In genomic region chr10:119029613-119030420, GRCh38 we compare ENCODE assay signal across 8 cellular contexts. TPM values are rescaled to one million over a fixed set of nuclear protein-coding genes. Genes with fewer than 3 reads are reported as not detected.
A peak's percentile ranks its signal among the peaks of the same experiment; 100 is the strongest.
DNase-seq lines count a peak whose midpoint lies in the region; ATAC-seq and TF ChIP-seq lines count a peak whose summit lies in the region.

A gene with protein sequence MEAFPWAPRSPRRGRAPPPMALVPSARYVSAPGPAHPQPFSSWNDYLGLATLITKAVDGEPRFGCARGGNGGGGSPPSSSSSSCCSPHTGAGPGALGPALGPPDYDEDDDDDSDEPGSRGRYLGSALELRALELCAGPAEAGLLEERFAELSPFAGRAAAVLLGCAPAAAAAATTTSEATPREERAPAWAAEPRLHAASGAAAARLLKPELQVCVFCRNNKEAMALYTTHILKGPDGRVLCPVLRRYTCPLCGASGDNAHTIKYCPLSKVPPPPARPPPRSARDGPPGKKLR (plus strand): TSS chr10:119029714. CDS start chr10:119029802, 88 bp downstream.

- ATAC-seq in HG02763 (IDR thresholded peaks at IDR 0.05; ENCODE audit: unreplicated experiment): peak; percentile 20
- no peak for ATAC-seq in left lung
- peak; percentile 28 for ATAC-seq in stimulated activated memory B cell treated with anti-CD40 and anti-IgM and Interleukin-4, amounts not matched to agents 10 μg/mL and 1 μg/mL and 100 μg/mL, for 72 hours

- H3K36me3 Mint-ChIP-seq in brain: peaks cover 24% of the 10 kb centered on the region
- H3K36me3 Mint-ChIP-seq in stimulated activated memory B cell treated with anti-CD40 and anti-IgM and Interleukin-4, amounts not matched to agents 10 μg/mL and 1 μg/mL and 100 μg/mL, for 72 hours: peaks cover 25% of the 10 kb centered on the region

- no peaks in the 10 kb centered on the region for H3K9me3 ChIP-seq in left lung

- peaks cover 0 to 18% of the 10 kb centered on the region in 2 donors for H3K27me3 ChIP-seq in left lung

- H3K36me3 ChIP-seq in left lung: peaks cover 0 to 21% of the 10 kb centered on the region in 2 donors

- peak within 1 kb of the TSS; percentile 48 for H3K4me3 ChIP-seq in left lung

- H3K9me3 Mint-ChIP-seq in brain: no peaks in the 10 kb centered on the region
- no peaks in the 10 kb centered on the region for H3K9me3 Mint-ChIP-seq in stimulated activated memory B cell treated with anti-CD40 and anti-IgM and Interleukin-4, amounts not matched to agents 10 μg/mL and 1 μg/mL and 100 μg/mL, for 72 hours

- peaks cover 3% of the 10 kb centered on the region for H3K27me3 Mint-ChIP-seq in brain
- peaks cover 19% of the 10 kb centered on the region for H3K27me3 Mint-ChIP-seq in stimulated activated memory B cell treated with anti-CD40 and anti-IgM and Interleukin-4, amounts not matched to agents 10 μg/mL and 1 μg/mL and 100 μg/mL, for 72 hours

- TF ChIP-seq CTCF in brain (conservative IDR thresholded peaks at IDR 0.05): no peak
- TF ChIP-seq CTCF in left lung (IDR thresholded peaks at IDR 0.05): no peak

- intact Hi-C loops in left lung (cut with DNase I): no loop called here

- no peak within 1 kb of the TSS for H3K27ac ChIP-seq in left lung

- DNase-seq in NCI-H1092 treated with DMSO at 0.1 percent for 48 hours (lab: John Stamatoyannopoulos, UW): peak; percentile 51
- no peak for DNase-seq in NCI-H1092 (lab: John Stamatoyannopoulos, UW)
- DNase-seq in OCI-M1 (lab: John Stamatoyannopoulos, UW): peak; percentile 62
- DNase-seq in left lung: peak in 1 of 2 donors; percentile 82
- no peak for DNase-seq in CD1c-positive myeloid dendritic cell (ENCODE audit: extremely low spot score)

- H3K27ac Mint-ChIP-seq in brain: peak within 1 kb of the TSS in 2 of 5 experiments; percentile 33 to 92
- H3K27ac Mint-ChIP-seq in stimulated activated memory B cell treated with anti-CD40 and anti-IgM and Interleukin-4, amounts not matched to agents 10 μg/mL and 1 μg/mL and 100 μg/mL, for 72 hours: no peak within 1 kb of the TSS

- H3K4me1 ChIP-seq in left lung: peaks cover 6 to 23% of the 10 kb centered on the region in 2 donors

- H3K4me3 Mint-ChIP-seq in brain: peak within 1 kb of the TSS; percentile 77 to 88 (median 83)
- H3K4me3 Mint-ChIP-seq in stimulated activated memory B cell treated with anti-CD40 and anti-IgM and Interleukin-4, amounts not matched to agents 10 μg/mL and 1 μg/mL and 100 μg/mL, for 72 hours: peak within 1 kb of the TSS; percentile 58

- peaks cover 48% of the 10 kb centered on the region for H3K4me1 Mint-ChIP-seq in brain
- peaks cover 32% of the 10 kb centered on the region for H3K4me1 Mint-ChIP-seq in stimulated activated memory B cell treated with anti-CD40 and anti-IgM and Interleukin-4, amounts not matched to agents 10 μg/mL and 1 μg/mL and 100 μg/mL, for 72 hours

RNA-seq across cellular contexts. Expression of the gene that starts here (rescaled TPM):
- 2.8 TPM for polyA plus RNA-seq in brain (ENCODE audit: insufficient read depth, low read depth, low replicate concordance)
- total RNA-seq in left lung: 1 to 10 TPM; 1.0 to 1.6 TPM

Comparison
In these comparisons a context has a peak if more than half of its experiments do, and no peak if none do; other contexts are left out.
1. DNase-seq: peak in NCI-H1092 treated with DMSO at 0.1 percent for 48 hours (single experiment) and OCI-M1 (single experiment); none in NCI-H1092 (single experiment) and CD1c-positive myeloid dendritic cell (single experiment).